In genomic region chr4:71771613-71772012, GRCh38 we compare ENCODE assay signal across 20 cellular contexts. TPM values are rescaled to one million over a fixed set of nuclear protein-coding genes. Genes with fewer than 3 reads are reported as not detected.
DNase-seq lines count a peak whose midpoint lies in the region; ATAC-seq and TF ChIP-seq lines count a peak whose summit lies in the region.
"Had no signal": no experiment of that assay in that cellular context is flagged by ENCODE, and none has a peak within 500 bp of the region (broad histone marks: within the 10 kb centered on the region; RNA-seq: fewer than 3 reads in every experiment).

No MANE protein-coding gene starts in this region.

- no peaks in the 10 kb centered on the region for H3K9me3 ChIP-seq in H9 (ENCODE audit: control insufficient read depth, low read depth, low read length)
- no peaks in the 10 kb centered on the region for H3K9me3 ChIP-seq in liver (ENCODE audit: control insufficient read depth in 4 of 4, low read length in 3 of 4)

- H3K4ac ChIP-seq in H9 (ENCODE audit: low read depth, low read length) = no peak overlapping the region

- no peak for DNase-seq in H9
- DNase-seq in kidney tubule cell (ENCODE audit: low spot score) = peak; percentile 10
- no peak for DNase-seq in glomerular visceral epithelial cell (ENCODE audit: extremely low spot score)
- DNase-seq: C1 segment of cervical spinal cord; Calu3; CD4-positive, alpha-beta memory T cell; COR-L47; DMS53; DMS79 treated with DMSO at 0.1 percent for 48 hours; GF-D8; GOT3; HCEC 1CT had no signal

- no peak overlapping the region for H3K56ac ChIP-seq in H9 (ENCODE audit: insufficient read length, low read depth, low read length)

- H2AFZ ChIP-seq in H9 (ENCODE audit: low read length) = no peak overlapping the region

- peak; percentile 37 to 59 for TF ChIP-seq RAD21 in liver (IDR thresholded peaks at IDR 0.05)

- peaks cover 1 to 37% (median 11%) of the 10 kb centered on the region in 4 donors for H3K36me3 ChIP-seq in liver (ENCODE audit: control insufficient read depth in 4 of 4, insufficient read depth in 3 of 4, low read depth in 1 of 4, low read length in 3 of 4)

- no peaks in the 10 kb centered on the region for H3K23me2 ChIP-seq in H9 (ENCODE audit: insufficient read length, low read depth, low read length, poor library complexity, severe bottlenecking)

- no peaks in the 10 kb centered on the region for H3K27me3 ChIP-seq in H9 (ENCODE audit: insufficient read depth, low read length)
- H3K27me3 ChIP-seq in liver (ENCODE audit: control insufficient read depth in 4 of 4, insufficient read depth in 4 of 4, low read length in 3 of 4) = no peaks in the 10 kb centered on the region

- H3K36me3 Mint-ChIP-seq in H9 (ENCODE audit: insufficient read depth in 1 of 3, low read depth in 3 of 3) = peaks cover 4 to 12% (median 11%) of the 10 kb centered on the region in 3 experiments; a peak in 5 of 7 replicates
- H3K36me3 Mint-ChIP-seq: CD4-positive, alpha-beta memory T cell had no signal

- H4K20me1 ChIP-seq in H9 (ENCODE audit: control insufficient read depth, insufficient read depth, insufficient read length) = no peaks in the 10 kb centered on the region

- no peak overlapping the region for H3K14ac ChIP-seq in H9 (ENCODE audit: insufficient read depth, low read length)

- H3K27ac Mint-ChIP-seq in H9 = peak overlapping the region in 2 of 3 experiments; percentile 15 to 53; a peak in 2 of 7 replicates
- H3K27ac Mint-ChIP-seq: CD4-positive, alpha-beta memory T cell had no signal

- no peaks in the 10 kb centered on the region for H3K79me2 ChIP-seq in H9 (ENCODE audit: insufficient read depth, low read length)

- no peak overlapping the region for H2AK5ac ChIP-seq in H9 (ENCODE audit: insufficient read length, low read length)

- TF ChIP-seq CTCF in H9 (conservative IDR thresholded peaks at IDR 0.05) = no peak
- TF ChIP-seq CTCF in liver (IDR thresholded peaks at IDR 0.05; ENCODE audit: low read depth, low read length, missing input control) = no peak

- no peak overlapping the region for H4K5ac ChIP-seq in H9 (ENCODE audit: insufficient read length, low read depth, low read length)

- H3K4me3 Mint-ChIP-seq in H9 = no peak overlapping the region
- H3K4me3 Mint-ChIP-seq: CD4-positive, alpha-beta memory T cell had no signal

- H2BK12ac ChIP-seq in H9 (ENCODE audit: insufficient read length, low read depth, low read length) = no peak overlapping the region

- H3K9ac ChIP-seq in H9 (ENCODE audit: extremely low read depth, insufficient read length, low read length) (no peak overlapping the region), liver (ENCODE audit: low read depth in 1 of 2, low read length in 2 of 2) (peak overlapping the region; percentile 41 to 87)

- no peak overlapping the region for H3K27ac ChIP-seq in H9 (ENCODE audit: insufficient read length, low read depth, low read length)
- H3K27ac ChIP-seq in liver (ENCODE audit: low read depth in 1 of 2, low read length in 2 of 2) = peak overlapping the region; percentile 70 to 79

- H2BK20ac ChIP-seq in H9 (ENCODE audit: low read depth, low read length, poor library complexity, severe bottlenecking) = no peak overlapping the region

- no peak overlapping the region for H3T11ph ChIP-seq in H9 (ENCODE audit: low read length)

- no peak overlapping the region for H3K18ac ChIP-seq in H9 (ENCODE audit: insufficient read length, low read depth, low read length)

- no peaks in the 10 kb centered on the region for H3K79me1 ChIP-seq in H9 (ENCODE audit: insufficient read depth, low read depth, low read length, poor library complexity, severe bottlenecking)

- H3K4me3 ChIP-seq in liver (ENCODE audit: low read depth in 1 of 3, low read length in 3 of 3) = peak overlapping the region; percentile 31 to 57 (median 57)

- H3K23ac ChIP-seq in H9 (ENCODE audit: insufficient read length, low read depth, low read length) = no peak overlapping the region

- no CpG with 5 or more reads among the region's 2 CpGs for WGBS in H9 (ENCODE audit: extremely low coverage, insufficient read length, low lambda C conversion rate)
- 19% methylated on average over 2 of the region's 2 CpGs for WGBS in liver

- H3K4me1 ChIP-seq in H9 (ENCODE audit: insufficient read depth, low read length) (no peaks in the 10 kb centered on the region), liver (ENCODE audit: control insufficient read depth in 4 of 4, insufficient read depth in 4 of 4, low read length in 3 of 4) (peaks cover 6 to 48% (median 31%) of the 10 kb centered on the region in 4 donors)

- no peak overlapping the region for H2BK120ac ChIP-seq in H9 (ENCODE audit: low read depth, low read length, poor library complexity, severe bottlenecking)

- no peak for ATAC-seq in HG02973 (IDR thresholded peaks at IDR 0.05; ENCODE audit: unreplicated experiment)
- ATAC-seq in HG02623 (IDR thresholded peaks at IDR 0.05; ENCODE audit: unreplicated experiment) = no peak

- H2BK5ac ChIP-seq in H9 (ENCODE audit: insufficient read length, low read length) = no peak overlapping the region

- no peak overlapping the region for H2BK15ac ChIP-seq in H9 (ENCODE audit: low read depth, low read length)

- H3K27me3 Mint-ChIP-seq in H9 (ENCODE audit: low read depth) = no peaks in the 10 kb centered on the region

- H3K9me3 Mint-ChIP-seq in H9 = peaks cover 0 to 5% of the 10 kb centered on the region in 2 experiments; a peak in 1 of 5 replicates

- H3K4me1 Mint-ChIP-seq in H9 = peaks cover 12 to 27% of the 10 kb centered on the region in 2 experiments
- H3K4me1 Mint-ChIP-seq: CD4-positive, alpha-beta memory T cell had no signal

- no peak overlapping the region for H4K91ac ChIP-seq in H9 (ENCODE audit: insufficient read length, low read depth, low read length)

- no peak overlapping the region for H4K8ac ChIP-seq in H9 (replicated peaks; ENCODE audit: insufficient read length, low read depth, low read length)

- no peak overlapping the region for H3K4me2 ChIP-seq in H9 (ENCODE audit: insufficient read depth, insufficient read length, low read length)

TF ChIP-seq in liver, 16 proteins besides CTCF, POLR2A, EP300 and RAD21 (continues in another document):
- peak; percentile 60 for TF ChIP-seq ATF3 (IDR thresholded peaks at IDR 0.05)
- TF ChIP-seq EGR1 (IDR thresholded peaks at IDR 0.05; ENCODE audit: low read depth in 2 of 2) = no peak
- TF ChIP-seq REST (IDR thresholded peaks at IDR 0.05) = no peak
- peak; percentile 50 for TF ChIP-seq YY1 (IDR thresholded peaks at IDR 0.05)
- TF ChIP-seq HNF4A (conservative IDR thresholded peaks at IDR 0.05) = peak; percentile 56 to 78
- TF ChIP-seq NR2F2 (IDR thresholded peaks at IDR 0.05) = no peak
- TF ChIP-seq MAX (IDR thresholded peaks at IDR 0.05) = no peak
- peak; percentile 11 for TF ChIP-seq FOXA1 (IDR thresholded peaks at IDR 0.05)
- TF ChIP-seq JUND (IDR thresholded peaks at IDR 0.05) = peak; percentile 50 to 71
- no peak for TF ChIP-seq GABPA (IDR thresholded peaks at IDR 0.05 in 1 of 2, conservative IDR thresholded peaks at IDR 0.05 in 1 of 2)
- peak; percentile 14 for TF ChIP-seq ZBTB33 (IDR thresholded peaks at IDR 0.05)
- peak; percentile 10 for TF ChIP-seq FOXA2 (IDR thresholded peaks at IDR 0.05)
- TF ChIP-seq HNF4G (IDR thresholded peaks at IDR 0.05) = peak; percentile 17
- peak; percentile 76 for TF ChIP-seq TAF1 (conservative IDR thresholded peaks at IDR 0.05)

RNA-seq across cellular contexts. Expression of gene GC, which starts 12.3 kb away (rescaled TPM):
- total RNA-seq in H9 (2021) = 0.15 TPM in 1 of 2 replicates, not detected in the other
- 1,000 to 10,000 TPM; 1,801 to 2,843 TPM for total RNA-seq in liver
- polyA plus RNA-seq in liver = 1,000 to 10,000 TPM; 3,030 to 4,674 TPM
- total RNA-seq: A172; A673; CD4-positive, alpha-beta memory T cell; Daoy; G401 had no signal
- polyA plus RNA-seq: BJ; CD4-positive, alpha-beta memory T cell had no signal

Comparison
In these comparisons a context has a peak if more than half of its experiments do, and no peak if none do; other contexts are left out.
1. RNA of gene GC, which starts 12.3 kb away (total RNA-seq): 1,801 to 2,843 TPM in liver; 0.15 TPM in H9; every median in the first group is over 1,000 times any median in the second.